ENCODE assay signal across 1 cellular context in genomic region chr9:111896942-111897830, GRCh38.
A peak's percentile ranks its signal among the peaks of the same experiment; 100 is the strongest.
TF ChIP-seq lines count a peak whose summit lies in the region.

No MANE protein-coding gene starts in this region.

TF ChIP-seq in HepG2, 621 proteins besides CTCF, POLR2A, EP300 and RAD21 (continued from another document and continues in another):
- TF ChIP-seq ZNF691 (CRISPR knock-in tag; IDR thresholded peaks at IDR 0.05; ENCODE audit: borderline replicate concordance, low read depth) (peak; percentile 12; the same call in 1 of the 2 replicates), IRX3 (CRISPR knock-in tag; IDR thresholded peaks at IDR 0.05; ENCODE audit: borderline replicate concordance, low read depth) (no peak), AHDC1 (CRISPR knock-in tag; IDR thresholded peaks at IDR 0.05; ENCODE audit: borderline replicate concordance) (no peak), ZNF543 (CRISPR knock-in tag; IDR thresholded peaks at IDR 0.05) (no peak), PITX1 (CRISPR knock-in tag; IDR thresholded peaks at IDR 0.05) (no peak), MED1 (CRISPR knock-in tag; IDR thresholded peaks at IDR 0.05) (no peak), SMARCC2 (IDR thresholded peaks at IDR 0.05) (no peak), ZNF772 (CRISPR knock-in tag; IDR thresholded peaks at IDR 0.05) (no peak), ZNF83 (CRISPR knock-in tag; IDR thresholded peaks at IDR 0.05; ENCODE audit: borderline replicate concordance) (0 out of 2 replicates have a peak, but pooled peaks have one; percentile 55), ZFP91 (CRISPR knock-in tag; IDR thresholded peaks at IDR 0.05; ENCODE audit: borderline replicate concordance) (no peak; the same call in 1 of the 2 replicates), NFKB2 (CRISPR knock-in tag; IDR thresholded peaks at IDR 0.05; ENCODE audit: borderline replicate concordance) (no peak; the same call in 1 of the 2 replicates), ZNF20 (CRISPR knock-in tag; IDR thresholded peaks at IDR 0.05) (no peak), HOXA7 (CRISPR knock-in tag; IDR thresholded peaks at IDR 0.05) (no peak), TFE3 (CRISPR knock-in tag; IDR thresholded peaks at IDR 0.05) (no peak), AKNA (CRISPR knock-in tag; IDR thresholded peaks at IDR 0.05; ENCODE audit: borderline replicate concordance) (no peak), STAT6 (CRISPR knock-in tag; IDR thresholded peaks at IDR 0.05; ENCODE audit: borderline replicate concordance) (no peak), REL (CRISPR knock-in tag; conservative IDR thresholded peaks at IDR 0.05) (no peak), PHB2 (IDR thresholded peaks at IDR 0.05; ENCODE audit: partially characterized antibody) (no peak), ZEB1 (IDR thresholded peaks at IDR 0.05; ENCODE audit: insufficient replicate concordance, low read depth) (no peak), MXD3 (CRISPR knock-in tag; IDR thresholded peaks at IDR 0.05) (no peak; the same call in 1 of the 2 replicates), HINFP (CRISPR knock-in tag; IDR thresholded peaks at IDR 0.05; ENCODE audit: low read depth) (0 out of 2 replicates have a peak, but pooled peaks have one; percentile 4), FOXO4 (CRISPR knock-in tag; conservative IDR thresholded peaks at IDR 0.05) (no peak), NR2F1 (CRISPR knock-in tag; IDR thresholded peaks at IDR 0.05) (no peak), KDM2A (CRISPR knock-in tag; IDR thresholded peaks at IDR 0.05; ENCODE audit: borderline replicate concordance, low read depth) (peak; percentile 20; the same call in 1 of the 2 replicates), ETS1 (CRISPR knock-in tag; IDR thresholded peaks at IDR 0.05) (no peak), ZBTB21 (CRISPR knock-in tag; IDR thresholded peaks at IDR 0.05) (no peak), SOX6 (IDR thresholded peaks at IDR 0.05) (no peak), SOX6 (CRISPR knock-in tag; IDR thresholded peaks at IDR 0.05) (peak; percentile 28; the same call in 1 of the 2 replicates), SMAD9 (CRISPR knock-in tag; IDR thresholded peaks at IDR 0.05) (no peak), ZFP37 (CRISPR knock-in tag; IDR thresholded peaks at IDR 0.05; ENCODE audit: borderline replicate concordance) (no peak), ZNF275 (CRISPR knock-in tag; IDR thresholded peaks at IDR 0.05; ENCODE audit: borderline replicate concordance) (no peak), WIZ (CRISPR knock-in tag; IDR thresholded peaks at IDR 0.05) (no peak)
